Comparison of ENCODE assay signal across 28 cellular contexts in the genomic region with DNA sequence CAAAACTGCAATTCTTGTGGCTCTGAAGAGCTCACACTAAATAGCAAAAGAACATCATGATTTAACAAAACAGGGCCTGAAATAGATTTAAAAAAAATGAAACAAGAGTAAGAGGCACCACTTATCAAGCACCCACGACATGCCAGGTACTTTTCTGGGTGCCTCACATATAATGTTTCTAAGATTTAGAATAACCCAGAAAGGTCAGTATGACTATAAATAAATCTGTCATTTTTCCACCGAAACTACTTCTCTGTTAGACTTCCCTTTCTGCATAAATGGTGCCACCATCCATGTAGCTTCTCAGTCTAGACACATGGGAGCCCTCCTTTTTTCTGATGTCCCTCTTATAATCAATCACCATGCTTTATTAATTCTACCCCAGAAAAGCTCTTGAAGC.
"Had no signal": no experiment of that assay in that cellular context is flagged by ENCODE, and none has a peak within 500 bp of the region (broad histone marks: within the 10 kb centered on the region; RNA-seq: fewer than 3 reads in every experiment).

No MANE protein-coding gene starts in this region.

- H3K4me1 ChIP-seq: left lung, lower lobe of right lung, pancreas, psoas muscle, right atrium auricular region, right lobe of liver, suprapubic skin, tibial artery, upper lobe of right lung had no signal

- H3K27ac ChIP-seq: left lung, lower lobe of right lung, pancreas, psoas muscle, right atrium auricular region, right lobe of liver, suprapubic skin, thoracic aorta, tibial artery, upper lobe of right lung had no signal

- H3K9me3 Mint-ChIP-seq: nephron had no signal

- H3K36me3 ChIP-seq: left lung, lower lobe of right lung, pancreas, right atrium auricular region, right lobe of liver, suprapubic skin, thoracic aorta, tibial artery, upper lobe of right lung had no signal

- H3K36me3 Mint-ChIP-seq: immature natural killer cell; naive thymus-derived CD8-positive, alpha-beta T cell had no signal

- H3K9me3 ChIP-seq: left lung, lower lobe of right lung, pancreas, psoas muscle, right atrium auricular region, right lobe of liver, suprapubic skin, thoracic aorta, tibial artery, upper lobe of right lung had no signal

- DNase-seq: hypothalamus; immature natural killer cell; kidney; left colon; left lung; lower lobe of right lung; mammary epithelial cell; mesenchymal stem cell; naive thymus-derived CD8-positive, alpha-beta T cell; pancreas; posterior cingulate gyrus; psoas muscle; right lobe of liver; stimulated activated CD4-positive, alpha-beta T cell treated with anti-CD3 and anti-CD28 coated beads, Interleukin-1b, Interleukin-23, amount 100 ng/mL, for 48 hours; stimulated activated CD4-positive, alpha-beta T cell treated with anti-CD3 and anti-CD28 coated beads, Interleukin-2, amount 100 ng/mL, for 48 hours; stimulated activated CD4-positive, alpha-beta T cell treated with anti-CD3 and anti-CD28 coated beads, Interleukin-4, amount 100 ng/mL, for 4 hours; stimulated activated CD8-positive, alpha-beta memory T cell treated with anti-CD3 and anti-CD28 coated beads, Interleukin-4, amount 100 ng/mL, for 48 hours; stimulated activated naive CD4-positive, alpha-beta T cell; tibial artery; trophoblast cell; upper lobe of right lung had no signal

- H3K27me3 Mint-ChIP-seq: naive thymus-derived CD8-positive, alpha-beta T cell; stimulated activated naive CD8-positive, alpha-beta T cell treated with anti-CD3 and anti-CD28 coated beads, Interleukin-15, Interleukin-2, amounts not matched to agents 100 ng/mL and 50 ng/mL, for 24 hours had no signal

- H3K27me3 ChIP-seq: left lung, pancreas, right atrium auricular region, right lobe of liver, suprapubic skin, tibial artery, upper lobe of right lung had no signal

- ATAC-seq: left colon; left lung; lower lobe of right lung; naive thymus-derived CD8-positive, alpha-beta T cell; pancreas; psoas muscle; right lobe of liver; upper lobe of right lung had no signal

- H3K4me3 Mint-ChIP-seq: immature natural killer cell; naive thymus-derived CD8-positive, alpha-beta T cell; nephron; neural crest cell; stimulated activated naive CD8-positive, alpha-beta T cell treated with anti-CD3 and anti-CD28 coated beads, Interleukin-15, Interleukin-2, amounts not matched to agents 100 ng/mL and 50 ng/mL, for 24 hours had no signal

- H3K4me1 Mint-ChIP-seq: immature natural killer cell; naive thymus-derived CD8-positive, alpha-beta T cell; nephron; neural crest cell had no signal

- H3K27ac Mint-ChIP-seq: immature natural killer cell; naive thymus-derived CD8-positive, alpha-beta T cell; nephron; stimulated activated naive CD8-positive, alpha-beta T cell treated with anti-CD3 and anti-CD28 coated beads, Interleukin-15, Interleukin-2, amounts not matched to agents 100 ng/mL and 50 ng/mL, for 24 hours had no signal

- H3K4me3 ChIP-seq: left lung, lower lobe of right lung, pancreas, psoas muscle, right atrium auricular region, right lobe of liver, smooth muscle cell, suprapubic skin, thoracic aorta, tibial artery, upper lobe of right lung had no signal

- H3K4me2 ChIP-seq: smooth muscle cell had no signal
